Comparison of ENCODE assay signal across 11 cellular contexts in genomic region chr1:87202922-87203655, GRCh38.
DNase-seq lines count a peak whose midpoint lies in the region; ATAC-seq and TF ChIP-seq lines count a peak whose summit lies in the region.
"Had no signal": no experiment of that assay in that cellular context is flagged by ENCODE, and none has a peak within 500 bp of the region (broad histone marks: within the 10 kb centered on the region; RNA-seq: fewer than 3 reads in every experiment).

No MANE protein-coding gene starts in this region.

- peaks cover 30% of the 10 kb centered on the region for H3K4me1 ChIP-seq in MM.1S (ENCODE audit: low read length)
- H3K4me1 ChIP-seq: foreskin keratinocyte, stomach had no signal

- no peaks in the 10 kb centered on the region for H3K36me3 ChIP-seq in MM.1S (replicated peaks; ENCODE audit: insufficient read depth, low read length)
- H3K36me3 ChIP-seq: stomach had no signal

- peaks cover 6% of the 10 kb centered on the region; the same call in 1 of the 2 replicates for H3K27me3 ChIP-seq in MM.1S (replicated peaks; ENCODE audit: insufficient read depth, low read length)
- H3K27me3 ChIP-seq: foreskin keratinocyte had no signal

- no peak overlapping the region for H3K27ac Mint-ChIP-seq in stimulated activated effector memory CD8-positive, alpha-beta T cell treated with anti-CD3 and anti-CD28 coated beads, Interleukin-12 subunit alpha, Interleukin-12 subunit beta, amount 100 ng/mL, for 72 hours

- peak overlapping the region; percentile 32; the same call in 1 of the 2 replicates for H2AFZ ChIP-seq in MM.1S (ENCODE audit: low read length)

- no peaks in the 10 kb centered on the region for H3K9me3 Mint-ChIP-seq in stimulated activated effector memory CD8-positive, alpha-beta T cell treated with anti-CD3 and anti-CD28 coated beads, Interleukin-12 subunit alpha, Interleukin-12 subunit beta, amount 100 ng/mL, for 72 hours

- H3K27ac ChIP-seq in MM.1S (ENCODE audit: low read length) = peak overlapping the region; percentile 78
- H3K27ac ChIP-seq: foreskin keratinocyte, stomach had no signal

- no peaks in the 10 kb centered on the region for H4K20me1 ChIP-seq in MM.1S (ENCODE audit: insufficient read depth, low read length)

- no peaks in the 10 kb centered on the region for H3K79me2 ChIP-seq in MM.1S (ENCODE audit: low read length)

- no peak overlapping the region for H3K9ac ChIP-seq in MM.1S (ENCODE audit: low read length)

- no peak; the same call in 1 of the 2 replicates for TF ChIP-seq CTCF in MM.1S (IDR thresholded peaks at IDR 0.05; ENCODE audit: low read length)

- no peaks in the 10 kb centered on the region for H3K9me2 ChIP-seq in MM.1S (replicated peaks; ENCODE audit: insufficient read depth, low read length)

- H3K4me2 ChIP-seq in MM.1S (ENCODE audit: low read depth, low read length) = peak overlapping the region; percentile 82

- peak overlapping the region; percentile 45 for H3K4me3 ChIP-seq in MM.1S (ENCODE audit: low read length)

- ATAC-seq in GM19023 (IDR thresholded peaks at IDR 0.05; ENCODE audit: unreplicated experiment) (peak; percentile 84), HG02763 (IDR thresholded peaks at IDR 0.05; ENCODE audit: unreplicated experiment) (peak; percentile 90), GM19324 (IDR thresholded peaks at IDR 0.05; ENCODE audit: low FRiP score, unreplicated experiment) (no peak)
- no peak for ATAC-seq in stimulated activated effector memory CD8-positive, alpha-beta T cell treated with anti-CD3 and anti-CD28 coated beads, Interleukin-12 subunit alpha, Interleukin-12 subunit beta, amount 100 ng/mL, for 72 hours

- DNase-seq in MM.1S = peak; percentile 95
- no peak for DNase-seq in stimulated activated effector memory CD8-positive, alpha-beta T cell treated with anti-CD3 and anti-CD28 coated beads, Interleukin-12 subunit alpha, Interleukin-12 subunit beta, amount 100 ng/mL, for 72 hours (ENCODE audit: low spot score in 2 of 2)
- no peak for DNase-seq in COLO668 (lab: John Stamatoyannopoulos, UW; ENCODE audit: unreplicated experiment)
- no peak for DNase-seq in SW 1271 (lab: John Stamatoyannopoulos, UW)
- DNase-seq in activated T-cell treated with anti-CD3 and anti-CD28 coated beads, Interleukin-2, amount 50 U/mL, for 48 hours = no peak
- DNase-seq: NCI-H1694 treated with DMSO at 0.1 percent for 48 hours, stomach had no signal

- no peaks in the 10 kb centered on the region for H3K9me3 ChIP-seq in MM.1S (replicated peaks; ENCODE audit: insufficient read depth, low read length)
- H3K9me3 ChIP-seq: stomach had no signal

- no peaks in the 10 kb centered on the region for H3K36me3 Mint-ChIP-seq in stimulated activated effector memory CD8-positive, alpha-beta T cell treated with anti-CD3 and anti-CD28 coated beads, Interleukin-12 subunit alpha, Interleukin-12 subunit beta, amount 100 ng/mL, for 72 hours

- peaks cover 16% of the 10 kb centered on the region for H3F3A ChIP-seq in MM.1S (ENCODE audit: insufficient read depth, low read length)

- peak overlapping the region; percentile 15 for H3K4me3 Mint-ChIP-seq in stimulated activated effector memory CD8-positive, alpha-beta T cell treated with anti-CD3 and anti-CD28 coated beads, Interleukin-12 subunit alpha, Interleukin-12 subunit beta, amount 100 ng/mL, for 72 hours

- peaks cover 11% of the 10 kb centered on the region for H3K4me1 Mint-ChIP-seq in stimulated activated effector memory CD8-positive, alpha-beta T cell treated with anti-CD3 and anti-CD28 coated beads, Interleukin-12 subunit alpha, Interleukin-12 subunit beta, amount 100 ng/mL, for 72 hours

Comparison
In these comparisons a context has a peak if more than half of its experiments do, and no peak if none do; other contexts are left out.
1. ATAC-seq: peak in GM19023 (single experiment) and HG02763 (single experiment); none in stimulated activated effector memory CD8-positive, alpha-beta T cell treated with anti-CD3 and anti-CD28 coated beads, Interleukin-12 subunit alpha, Interleukin-12 subunit beta, amount 100 ng/mL, for 72 hours (single experiment) and GM19324 (single experiment).